In genomic region chr1:167057297-167057688, GRCh38 we compare ENCODE assay signal across 8 cellular contexts. TPM values are rescaled to one million over a fixed set of nuclear protein-coding genes. Genes with fewer than 3 reads are reported as not detected.
A peak's percentile ranks its signal among the peaks of the same experiment; 100 is the strongest.
DNase-seq lines count a peak whose midpoint lies in the region; ATAC-seq and TF ChIP-seq lines count a peak whose summit lies in the region.

No MANE protein-coding gene starts in this region.

- H3K4me3 ChIP-seq in HFF-Myc (replicated peaks; ENCODE audit: low read depth, low read length) (no peak overlapping the region), neural progenitor cell (no peak overlapping the region)
- no peak overlapping the region for H3K4me3 ChIP-seq in CD8-positive, alpha-beta memory T cell (ENCODE audit: low read length)

- H4K20me1 ChIP-seq in neural progenitor cell (ENCODE audit: low read depth) = no peaks in the 10 kb centered on the region

- POLR2A ChIA-PET in CD8-positive, alpha-beta memory T cell (lab: Charles Lee) = interaction anchor here (0.9 kb wide), 1 partner anchor 147 kb away, joined by 3 read pairs; no protein-coding TSS in a partner anchor

- H2AFZ ChIP-seq in neural progenitor cell (replicated peaks) = no peak overlapping the region

- H3K27me3 ChIP-seq in neural progenitor cell = no peaks in the 10 kb centered on the region
- no peaks in the 10 kb centered on the region for H3K27me3 ChIP-seq in CD8-positive, alpha-beta memory T cell (ENCODE audit: insufficient read depth, low read length, poor library complexity, severe bottlenecking)

- peak; percentile 64 to 69 for ATAC-seq in activated T-cell treated with anti-CD3 and anti-CD28 coated beads, Interleukin-2, amount 50 U/mL, for 72 hours (replicated peaks in 1 of 2)

- DNase-seq in activated T-cell treated with anti-CD3 and anti-CD28 coated beads, Interleukin-2, amount 50 U/mL, for 72 hours = peak; percentile 44 to 47
- DNase-seq in activated T-cell treated with anti-CD3 and anti-CD28 coated beads, Interleukin-2, amount 50 U/mL, for 1 hour = no peak
- DNase-seq in HFF-Myc (ENCODE audit: extremely low read depth, low read depth) = no peak
- DNase-seq in NCI-H1092 treated with DMSO at 0.1 percent for 48 hours (lab: John Stamatoyannopoulos, UW) = peak; percentile 89
- DNase-seq in SK-MEL-5 (ENCODE audit: low read depth, low spot score) = peak; percentile 69
- peak; percentile 38 to 49 for DNase-seq in erythroblast (lab: John Stamatoyannopoulos, UW)
- peak; percentile 82 for DNase-seq in neural progenitor cell (ENCODE audit: low spot score)
- DNase-seq in CD8-positive, alpha-beta memory T cell = no peak

- no peaks in the 10 kb centered on the region for H3K27me3 Mint-ChIP-seq in activated T-cell treated with anti-CD3 and anti-CD28 coated beads, Interleukin-2, amount 50 U/mL, for 72 hours (ENCODE audit: low read depth)
- H3K27me3 Mint-ChIP-seq in neural progenitor cell (ENCODE audit: insufficient read depth, low read depth) = peaks cover 2% of the 10 kb centered on the region
- H3K27me3 Mint-ChIP-seq in CD8-positive, alpha-beta memory T cell = no peaks in the 10 kb centered on the region

- in situ Hi-C loops in SK-MEL-5 (cut with HindIII; ENCODE audit: low pct_unique_long_range_greater_than_20kb, low sequenced_read_pairs) = no loop called here

- H3K27ac ChIP-seq in neural progenitor cell = no peak overlapping the region
- H3K27ac ChIP-seq in CD8-positive, alpha-beta memory T cell (ENCODE audit: low read depth, low read length) = no peak overlapping the region

- CTCF ChIA-PET in CD8-positive, alpha-beta memory T cell (lab: Charles Lee) = interaction anchor here (0.8 to 18.0 kb wide), 5 partner anchors 9 to 159 kb away, joined by 3 to 454 read pairs (median 6); no protein-coding TSS in a partner anchor

- H3K36me3 Mint-ChIP-seq in activated T-cell treated with anti-CD3 and anti-CD28 coated beads, Interleukin-2, amount 50 U/mL, for 72 hours (ENCODE audit: insufficient read depth in 2 of 2) = no peaks in the 10 kb centered on the region
- peaks cover 3% of the 10 kb centered on the region for H3K36me3 Mint-ChIP-seq in neural progenitor cell
- peaks cover 0 to 26% (median 5%) of the 10 kb centered on the region in 3 donors for H3K36me3 Mint-ChIP-seq in CD8-positive, alpha-beta memory T cell

- TF ChIP-seq CTCF in HFF-Myc (IDR thresholded peaks at IDR 0.05; ENCODE audit: low read depth, low read length, missing control alignments) = peak; percentile 39
- peak; percentile 77 for TF ChIP-seq CTCF in neural progenitor cell (IDR thresholded peaks at IDR 0.05)

- no peak overlapping the region for H3K27ac Mint-ChIP-seq in activated T-cell treated with anti-CD3 and anti-CD28 coated beads, Interleukin-2, amount 50 U/mL, for 72 hours
- H3K27ac Mint-ChIP-seq in neural progenitor cell = no peak overlapping the region
- no peak overlapping the region for H3K27ac Mint-ChIP-seq in CD8-positive, alpha-beta memory T cell

- no peak overlapping the region for H3K9ac ChIP-seq in neural progenitor cell

- H3K4me1 Mint-ChIP-seq in activated T-cell treated with anti-CD3 and anti-CD28 coated beads, Interleukin-2, amount 50 U/mL, for 72 hours (ENCODE audit: low read depth) = peaks cover 12% of the 10 kb centered on the region
- peaks cover 18% of the 10 kb centered on the region for H3K4me1 Mint-ChIP-seq in neural progenitor cell
- H3K4me1 Mint-ChIP-seq in CD8-positive, alpha-beta memory T cell = peaks cover 0 to 16% (median 0%) of the 10 kb centered on the region in 3 donors

- no peak for TF ChIP-seq POLR2A in erythroblast (IDR thresholded peaks at IDR 0.05; ENCODE audit: low read length)

- H3K9me3 Mint-ChIP-seq in activated T-cell treated with anti-CD3 and anti-CD28 coated beads, Interleukin-2, amount 50 U/mL, for 72 hours = no peaks in the 10 kb centered on the region
- H3K9me3 Mint-ChIP-seq in neural progenitor cell = no peaks in the 10 kb centered on the region
- peaks cover 0 to 2% (median 0%) of the 10 kb centered on the region in 5 donors for H3K9me3 Mint-ChIP-seq in CD8-positive, alpha-beta memory T cell

- no peak overlapping the region for H3K4me2 ChIP-seq in neural progenitor cell

- H3K4me3 Mint-ChIP-seq in activated T-cell treated with anti-CD3 and anti-CD28 coated beads, Interleukin-2, amount 50 U/mL, for 72 hours = no peak overlapping the region
- H3K4me3 Mint-ChIP-seq in neural progenitor cell = no peak overlapping the region
- no peak overlapping the region for H3K4me3 Mint-ChIP-seq in CD8-positive, alpha-beta memory T cell

- H3K4me1 ChIP-seq in neural progenitor cell = no peaks in the 10 kb centered on the region
- H3K4me1 ChIP-seq in CD8-positive, alpha-beta memory T cell (ENCODE audit: insufficient read depth, low read length) = peaks cover 4% of the 10 kb centered on the region

- H3K79me2 ChIP-seq in neural progenitor cell (ENCODE audit: low read depth) = no peaks in the 10 kb centered on the region

- no peaks in the 10 kb centered on the region for H3K9me3 ChIP-seq in neural progenitor cell (ENCODE audit: low read depth)
- H3K9me3 ChIP-seq in CD8-positive, alpha-beta memory T cell (ENCODE audit: low read length) = no peaks in the 10 kb centered on the region

- no peaks in the 10 kb centered on the region for H3K36me3 ChIP-seq in neural progenitor cell
- H3K36me3 ChIP-seq in CD8-positive, alpha-beta memory T cell (ENCODE audit: insufficient read depth, low read length) = no peaks in the 10 kb centered on the region

- H3F3A ChIP-seq in neural progenitor cell (ENCODE audit: low read depth) = peaks cover 8% of the 10 kb centered on the region

RNA-seq across cellular contexts. Expression of gene GPA33, which starts 32.9 kb away (rescaled TPM):
- 1 to 10 TPM; 2.6 to 5.2 TPM for total RNA-seq in activated T-cell treated with anti-CD3 and anti-CD28 coated beads, Interleukin-2, amount 50 U/mL, for 72 hours
- total RNA-seq in SK-MEL-5 (2014; rRNA removed; shearing (Covaris generic)) = not detected in 2 replicates
- polyA plus RNA-seq in SK-MEL-5 (2015; cell fraction: cytosol; rRNA removed) = not detected in 2 replicates
- not detected in 2 replicates for polyA plus RNA-seq in SK-MEL-5 (2015; cell fraction: nucleus; rRNA removed)
- total RNA-seq in neural progenitor cell (ENCODE audit: low replicate concordance) = 0.52 and 0.90 TPM in 2 replicates
- total RNA-seq in CD8-positive, alpha-beta memory T cell = under 1 TPM; 0.66 to 0.97 TPM
- polyA plus RNA-seq in CD8-positive, alpha-beta memory T cell = 19.7 TPM

RNA-seq across cellular contexts. Expression of gene STYXL2, which starts 36.6 kb away (rescaled TPM):
- under 1 TPM; 0.07 to 0.24 TPM for total RNA-seq in activated T-cell treated with anti-CD3 and anti-CD28 coated beads, Interleukin-2, amount 50 U/mL, for 72 hours
- 0.03 TPM in 1 of 2 replicates, not detected in the other for total RNA-seq in SK-MEL-5 (2014; rRNA removed; shearing (Covaris generic))
- polyA plus RNA-seq in SK-MEL-5 (2015; cell fraction: cytosol; rRNA removed) = not detected in 2 replicates
- not detected in 2 replicates for polyA plus RNA-seq in SK-MEL-5 (2015; cell fraction: nucleus; rRNA removed)
- total RNA-seq in neural progenitor cell (ENCODE audit: low replicate concordance) = 0.06 and 0.59 TPM in 2 replicates
- not detected for total RNA-seq in CD8-positive, alpha-beta memory T cell
- polyA plus RNA-seq in CD8-positive, alpha-beta memory T cell = not detected

Comparison
In these comparisons a context has a peak if more than half of its experiments do, and no peak if none do; other contexts are left out.
1. DNase-seq: peak in activated T-cell treated with anti-CD3 and anti-CD28 coated beads, Interleukin-2, amount 50 U/mL, for 72 hours (2 of 2), NCI-H1092 treated with DMSO at 0.1 percent for 48 hours (single experiment), SK-MEL-5 (single experiment), erythroblast (2 of 2) and neural progenitor cell (single experiment); none in activated T-cell treated with anti-CD3 and anti-CD28 coated beads, Interleukin-2, amount 50 U/mL, for 1 hour (single experiment), HFF-Myc (single experiment) and CD8-positive, alpha-beta memory T cell (0 of 5).